In the genomic region with DNA sequence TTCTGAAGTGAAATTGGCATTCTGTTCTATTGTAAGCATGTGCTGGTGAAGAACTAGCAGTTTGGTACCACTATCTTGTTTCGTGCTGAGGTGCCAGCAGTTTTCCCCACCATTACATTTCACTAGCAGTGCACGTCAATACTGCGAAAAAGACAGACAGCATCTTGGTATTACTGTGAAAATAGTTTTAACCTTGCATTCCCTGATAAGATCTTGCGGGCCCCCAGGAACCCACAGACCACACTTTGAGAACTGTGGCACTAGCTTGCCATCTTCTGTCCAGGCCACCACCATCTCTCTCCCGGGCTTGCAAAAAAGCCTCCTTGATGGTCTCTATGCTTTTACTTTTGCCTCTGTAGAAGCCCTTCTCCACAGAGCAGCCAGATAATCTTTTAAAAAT, we compare ENCODE assay signal across 13 cellular contexts.
DNase-seq lines count a peak whose midpoint lies in the region; ATAC-seq lines count a peak whose summit lies in the region.
"Had no signal": no experiment of that assay in that cellular context is flagged by ENCODE, and none has a peak within 500 bp of the region (broad histone marks: within the 10 kb centered on the region; RNA-seq: fewer than 3 reads in every experiment).

No MANE protein-coding gene starts in this region.

- H3K27me3 Mint-ChIP-seq in stimulated activated naive CD8-positive, alpha-beta T cell treated with anti-CD3 and anti-CD28 coated beads, Interleukin-15, Interleukin-2, amounts not matched to agents 100 ng/mL and 50 ng/mL, for 24 hours, result no peaks in the 10 kb centered on the region

- peaks cover 95% of the 10 kb centered on the region for H3K4me1 Mint-ChIP-seq in stimulated activated naive CD8-positive, alpha-beta T cell treated with anti-CD3 and anti-CD28 coated beads, Interleukin-15, Interleukin-2, amounts not matched to agents 100 ng/mL and 50 ng/mL, for 24 hours (ENCODE audit: low read depth)

- peak overlapping the region; percentile 64 for H3K4me3 Mint-ChIP-seq in stimulated activated naive CD8-positive, alpha-beta T cell treated with anti-CD3 and anti-CD28 coated beads, Interleukin-15, Interleukin-2, amounts not matched to agents 100 ng/mL and 50 ng/mL, for 24 hours

- H3K9me3 Mint-ChIP-seq in stimulated activated naive CD8-positive, alpha-beta T cell treated with anti-CD3 and anti-CD28 coated beads, Interleukin-15, Interleukin-2, amounts not matched to agents 100 ng/mL and 50 ng/mL, for 24 hours, result peaks cover 28% of the 10 kb centered on the region

- peaks cover 59% of the 10 kb centered on the region for H3K36me3 Mint-ChIP-seq in stimulated activated naive CD8-positive, alpha-beta T cell treated with anti-CD3 and anti-CD28 coated beads, Interleukin-15, Interleukin-2, amounts not matched to agents 100 ng/mL and 50 ng/mL, for 24 hours (ENCODE audit: low read depth)

- peak overlapping the region; percentile 95 for H3K27ac Mint-ChIP-seq in stimulated activated naive CD8-positive, alpha-beta T cell treated with anti-CD3 and anti-CD28 coated beads, Interleukin-15, Interleukin-2, amounts not matched to agents 100 ng/mL and 50 ng/mL, for 24 hours

- peak; percentile 16 for DNase-seq in activated T-cell treated with anti-CD3 and anti-CD28 coated beads for 1 hour (ENCODE audit: low read depth)
- DNase-seq in activated T-cell treated with anti-CD3 and anti-CD28 coated beads for 4 hours, result no peak
- peak; percentile 11 to 23 for DNase-seq in activated T-helper 1 cell treated with anti-CD3 and anti-CD28 coated beads, Interleukin-2, amount 50 U/mL, for 16 hours (ENCODE audit: low read depth in 1 of 2, low spot score in 1 of 2)
- peak; percentile 54 to 59 for DNase-seq in stimulated activated CD4-positive, alpha-beta T cell treated with anti-CD3 and anti-CD28 coated beads, Interleukin-15, amount 100 ng/mL, for 48 hours (ENCODE audit: low read depth in 2 of 2)
- DNase-seq in NCI-H187 treated with DMSO at 0.1 percent for 48 hours (lab: John Stamatoyannopoulos, UW), result no peak
- DNase-seq in DMS153 treated with DMSO at 0.1 percent for 48 hours (lab: John Stamatoyannopoulos, UW; ENCODE audit: unreplicated experiment), result no peak
- DNase-seq: 8988T, DMS79 treated with DMSO at 0.1 percent for 48 hours, left colon, nucleus accumbens, Right ventricle myocardium superior had no signal

- no peak for ATAC-seq in GM19397 (IDR thresholded peaks at IDR 0.05; ENCODE audit: unreplicated experiment)
- ATAC-seq: left colon had no signal

Comparison
In these comparisons a context has a peak if more than half of its experiments do, and no peak if none do; other contexts are left out.
1. DNase-seq: peak in activated T-cell treated with anti-CD3 and anti-CD28 coated beads for 1 hour (single experiment), activated T-helper 1 cell treated with anti-CD3 and anti-CD28 coated beads, Interleukin-2, amount 50 U/mL, for 16 hours (2 of 2) and stimulated activated CD4-positive, alpha-beta T cell treated with anti-CD3 and anti-CD28 coated beads, Interleukin-15, amount 100 ng/mL, for 48 hours (2 of 2); none in activated T-cell treated with anti-CD3 and anti-CD28 coated beads for 4 hours (single experiment), NCI-H187 treated with DMSO at 0.1 percent for 48 hours (single experiment) and DMS153 treated with DMSO at 0.1 percent for 48 hours (single experiment).